ENCODE assay signal across 4 cellular contexts in the genomic region with DNA sequence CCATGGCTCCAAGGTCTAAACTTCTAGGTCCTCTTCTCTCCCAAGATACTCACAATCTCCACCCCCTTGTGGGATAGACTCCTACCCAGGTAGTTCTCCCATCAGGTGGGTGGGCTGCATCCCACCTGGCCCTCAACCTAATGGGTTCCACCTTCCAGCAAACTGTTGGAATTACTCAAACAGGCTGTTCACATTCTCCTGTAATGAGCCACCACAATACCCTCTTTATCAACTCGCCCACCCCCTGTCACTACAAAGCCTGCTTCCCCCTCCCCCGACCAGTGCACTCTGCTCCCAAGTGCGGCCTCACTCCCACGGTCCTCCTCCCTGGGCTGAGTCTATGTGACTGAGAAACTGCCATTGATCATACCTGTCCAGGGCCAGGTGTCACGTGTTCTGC. TPM values are rescaled to one million over a fixed set of nuclear protein-coding genes. Genes with fewer than 3 reads are reported as not detected.
"Had no signal": no experiment of that assay in that cellular context is flagged by ENCODE, and none has a peak within 500 bp of the region (broad histone marks: within the 10 kb centered on the region; RNA-seq: fewer than 3 reads in every experiment).

No MANE protein-coding gene starts in this region.

- DNase-seq: GDM1, GF-D8 had no signal

- H3K4me3 ChIP-seq: GM12878 had no signal

- ATAC-seq: GM12878 had no signal

RNA-seq across cellular contexts. Expression of a gene that starts 10.4 kb away (rescaled TPM):
- total RNA-seq: G401, GM12878 had no signal
